1 cellular context compared by ENCODE assay signal in the genomic region with DNA sequence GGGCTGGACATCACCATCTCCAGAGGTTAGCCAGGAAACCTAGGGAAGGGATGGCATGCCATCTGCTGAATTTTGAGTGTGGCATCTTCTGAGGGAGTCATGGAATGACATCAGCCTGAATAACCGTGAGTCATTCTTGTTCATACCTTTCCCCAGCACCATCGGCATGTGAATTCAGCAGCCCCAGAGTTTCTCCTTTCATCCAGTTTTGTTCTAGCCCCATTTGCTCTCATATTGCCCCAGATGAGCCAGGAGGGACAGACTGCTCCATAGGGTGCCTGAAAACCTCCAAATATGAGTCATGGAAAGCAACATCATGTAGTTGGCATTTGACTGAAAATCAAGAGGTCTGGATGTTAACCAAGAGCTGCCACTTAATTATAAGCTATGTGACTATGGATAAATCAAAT.
A peak's percentile ranks its signal among the peaks of the same experiment; 100 is the strongest.
TF ChIP-seq lines count a peak whose summit lies in the region.

No MANE protein-coding gene starts in this region.

TF ChIP-seq in HEK293, 187 proteins besides CTCF, POLR2A, EP300 and RAD21 (continued from another document):
- TF ChIP-seq ZNF561 (tag by site-specific recombination; IDR thresholded peaks at IDR 0.05; ENCODE audit: borderline replicate concordance) (no peak), ZNF677 (tag by site-specific recombination; IDR thresholded peaks at IDR 0.05) (no peak), PRDM6 (tag by site-specific recombination; IDR thresholded peaks at IDR 0.05) (no peak), ZNF501 (tag by site-specific recombination; IDR thresholded peaks at IDR 0.05) (no peak), ZNF707 (tag by site-specific recombination; IDR thresholded peaks at IDR 0.05) (no peak), PRDM4 (tag by site-specific recombination; IDR thresholded peaks at IDR 0.05) (0 out of 2 replicates have a peak, but pooled peaks have one; percentile 35), ZNF660 (tag by site-specific recombination; IDR thresholded peaks at IDR 0.05) (peak; percentile 79; the same call in 1 of the 2 replicates), SP7 (tag by site-specific recombination; IDR thresholded peaks at IDR 0.05) (peak; percentile 76), ZNF629 (tag by site-specific recombination; IDR thresholded peaks at IDR 0.05) (0 out of 2 replicates have a peak, but pooled peaks have one; percentile 47), ZNF600 (tag by site-specific recombination; IDR thresholded peaks at IDR 0.05) (0 out of 2 replicates have a peak, but pooled peaks have one; percentile 17), ZSCAN16 (tag by site-specific recombination; IDR thresholded peaks at IDR 0.05) (no peak), ZNF585B (tag by site-specific recombination; IDR thresholded peaks at IDR 0.05) (no peak), ZNF184 (tag by site-specific recombination; IDR thresholded peaks at IDR 0.05) (peak; percentile 85), ZNF341 (tag by site-specific recombination; IDR thresholded peaks at IDR 0.05; ENCODE audit: low read depth) (no peak), ZFP37 (tag by site-specific recombination; IDR thresholded peaks at IDR 0.05) (0 out of 2 replicates have a peak, but pooled peaks have one; percentile 42), IKZF3 (tag by site-specific recombination; IDR thresholded peaks at IDR 0.05) (no peak), ZNF544 (tag by site-specific recombination; IDR thresholded peaks at IDR 0.05) (no peak), ZNF692 (tag by site-specific recombination; IDR thresholded peaks at IDR 0.05) (peak; percentile 45; the same call in 1 of the 2 replicates)
- TF ChIP-seq, protein P1, sequence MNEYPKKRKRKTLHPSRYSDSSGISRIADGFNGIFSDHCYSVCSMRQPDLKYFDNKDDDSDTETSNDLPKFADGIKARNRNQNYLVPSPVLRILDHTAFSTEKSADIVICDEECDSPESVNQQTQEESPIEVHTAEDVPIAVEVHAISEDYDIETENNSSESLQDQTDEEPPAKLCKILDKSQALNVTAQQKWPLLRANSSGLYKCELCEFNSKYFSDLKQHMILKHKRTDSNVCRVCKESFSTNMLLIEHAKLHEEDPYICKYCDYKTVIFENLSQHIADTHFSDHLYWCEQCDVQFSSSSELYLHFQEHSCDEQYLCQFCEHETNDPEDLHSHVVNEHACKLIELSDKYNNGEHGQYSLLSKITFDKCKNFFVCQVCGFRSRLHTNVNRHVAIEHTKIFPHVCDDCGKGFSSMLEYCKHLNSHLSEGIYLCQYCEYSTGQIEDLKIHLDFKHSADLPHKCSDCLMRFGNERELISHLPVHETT (tag by site-specific recombination; IDR thresholded peaks at IDR 0.05), result 0 out of 2 replicates have a peak, but pooled peaks have one; percentile 34
- TF ChIP-seq, protein P2, sequence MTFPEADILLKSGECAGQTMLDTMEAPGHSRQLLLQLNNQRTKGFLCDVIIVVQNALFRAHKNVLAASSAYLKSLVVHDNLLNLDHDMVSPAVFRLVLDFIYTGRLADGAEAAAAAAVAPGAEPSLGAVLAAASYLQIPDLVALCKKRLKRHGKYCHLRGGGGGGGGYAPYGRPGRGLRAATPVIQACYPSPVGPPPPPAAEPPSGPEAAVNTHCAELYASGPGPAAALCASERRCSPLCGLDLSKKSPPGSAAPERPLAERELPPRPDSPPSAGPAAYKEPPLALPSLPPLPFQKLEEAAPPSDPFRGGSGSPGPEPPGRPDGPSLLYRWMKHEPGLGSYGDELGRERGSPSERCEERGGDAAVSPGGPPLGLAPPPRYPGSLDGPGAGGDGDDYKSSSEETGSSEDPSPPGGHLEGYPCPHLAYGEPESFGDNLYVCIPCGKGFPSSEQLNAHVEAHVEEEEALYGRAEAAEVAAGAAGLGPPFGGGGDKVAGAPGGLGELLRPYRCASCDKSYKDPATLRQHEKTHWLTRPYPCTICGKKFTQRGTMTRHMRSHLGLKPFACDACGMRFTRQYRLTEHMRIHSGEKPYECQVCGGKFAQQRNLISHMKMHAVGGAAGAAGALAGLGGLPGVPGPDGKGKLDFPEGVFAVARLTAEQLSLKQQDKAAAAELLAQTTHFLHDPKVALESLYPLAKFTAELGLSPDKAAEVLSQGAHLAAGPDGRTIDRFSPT (tag by site-specific recombination; IDR thresholded peaks at IDR 0.05), result peak; percentile 49; the same call in 1 of the 2 replicates
- TF ChIP-seq, protein P3, sequence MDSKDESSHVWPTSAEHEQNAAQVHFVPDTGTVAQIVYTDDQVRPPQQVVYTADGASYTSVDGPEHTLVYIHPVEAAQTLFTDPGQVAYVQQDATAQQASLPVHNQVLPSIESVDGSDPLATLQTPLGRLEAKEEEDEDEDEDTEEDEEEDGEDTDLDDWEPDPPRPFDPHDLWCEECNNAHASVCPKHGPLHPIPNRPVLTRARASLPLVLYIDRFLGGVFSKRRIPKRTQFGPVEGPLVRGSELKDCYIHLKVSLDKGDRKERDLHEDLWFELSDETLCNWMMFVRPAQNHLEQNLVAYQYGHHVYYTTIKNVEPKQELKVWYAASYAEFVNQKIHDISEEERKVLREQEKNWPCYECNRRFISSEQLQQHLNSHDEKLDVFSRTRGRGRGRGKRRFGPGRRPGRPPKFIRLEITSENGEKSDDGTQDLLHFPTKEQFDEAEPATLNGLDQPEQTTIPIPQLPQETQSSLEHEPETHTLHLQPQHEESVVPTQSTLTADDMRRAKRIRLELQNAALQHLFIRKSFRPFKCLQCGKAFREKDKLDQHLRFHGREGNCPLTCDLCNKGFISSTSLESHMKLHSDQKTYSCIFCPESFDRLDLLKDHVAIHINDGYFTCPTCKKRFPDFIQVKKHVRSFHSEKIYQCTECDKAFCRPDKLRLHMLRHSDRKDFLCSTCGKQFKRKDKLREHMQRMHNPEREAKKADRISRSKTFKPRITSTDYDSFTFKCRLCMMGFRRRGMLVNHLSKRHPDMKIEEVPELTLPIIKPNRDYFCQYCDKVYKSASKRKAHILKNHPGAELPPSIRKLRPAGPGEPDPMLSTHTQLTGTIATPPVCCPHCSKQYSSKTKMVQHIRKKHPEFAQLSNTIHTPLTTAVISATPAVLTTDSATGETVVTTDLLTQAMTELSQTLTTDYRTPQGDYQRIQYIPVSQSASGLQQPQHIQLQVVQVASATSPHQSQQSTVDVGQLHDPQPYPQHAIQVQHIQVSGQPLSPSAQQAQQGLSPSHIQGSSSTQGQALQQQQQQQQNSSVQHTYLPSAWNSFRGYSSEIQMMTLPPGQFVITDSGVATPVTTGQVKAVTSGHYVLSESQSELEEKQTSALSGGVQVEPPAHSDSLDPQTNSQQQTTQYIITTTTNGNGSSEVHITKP (tag by site-specific recombination; IDR thresholded peaks at IDR 0.05), result peak; percentile 66
